In genomic region chr10:94402204-94403033, GRCh38 we compare ENCODE assay signal across 1 cellular context.
A peak's percentile ranks its signal among the peaks of the same experiment; 100 is the strongest.
TF ChIP-seq lines count a peak whose summit lies in the region.

Gene TBC1D12 (plus strand): TSS chr10:94402541. CDS start chr10:94402614, 73 bp downstream.

TF ChIP-seq in K562, 482 proteins besides CTCF, POLR2A, EP300 and RAD21 (continued from another document and continues in another):
- TF ChIP-seq CREB3L1 (IDR thresholded peaks at IDR 0.05; ENCODE audit: borderline replicate concordance, low read depth) (peak; percentile 41; the same call in 1 of the 2 replicates), ZNF583 (CRISPR knock-in tag; IDR thresholded peaks at IDR 0.05) (no peak), ZFX (CRISPR knock-in tag; IDR thresholded peaks at IDR 0.05) (peak; percentile 66), ZNF512 (tag; IDR thresholded peaks at IDR 0.05) (no peak), ZNF408 (CRISPR knock-in tag; IDR thresholded peaks at IDR 0.05; ENCODE audit: low read depth) (no peak), ID3 (CRISPR knock-in tag; IDR thresholded peaks at IDR 0.05) (no peak), ID3 (tag; IDR thresholded peaks at IDR 0.05) (no peak), USF2 (CRISPR knock-in tag; IDR thresholded peaks at IDR 0.05) (peak; percentile 8; the same call in 1 of the 2 replicates), EP400 (IDR thresholded peaks at IDR 0.05) (peak; percentile 44; the same call in 1 of the 2 replicates), MYBL2 (IDR thresholded peaks at IDR 0.05; ENCODE audit: low read depth) (0 out of 2 replicates have a peak, but pooled peaks have one; percentile 29), MYBL2 (CRISPR knock-in tag; IDR thresholded peaks at IDR 0.05; ENCODE audit: borderline replicate concordance) (no peak), GABPB1 (CRISPR knock-in tag; IDR thresholded peaks at IDR 0.05) (peak; percentile 39; the same call in 1 of the 2 replicates), THRA (IDR thresholded peaks at IDR 0.05) (no peak), BCL6 (CRISPR knock-in tag; IDR thresholded peaks at IDR 0.05) (no peak), FOXJ2 (tag; IDR thresholded peaks at IDR 0.05) (no peak), ARNT (IDR thresholded peaks at IDR 0.05) (0 out of 4 replicates have a peak, but pooled peaks of 1 of the 2 experiments have one; percentile 7), MAX (CRISPR knock-in tag; IDR thresholded peaks at IDR 0.05) (peak; percentile 20; the same call in 1 of the 2 replicates), ZNF785 (CRISPR knock-in tag; IDR thresholded peaks at IDR 0.05) (no peak), RBM25 (IDR thresholded peaks at IDR 0.05; ENCODE audit: low read depth, low read length, severe bottlenecking) (peak; percentile 24), VEZF1 (CRISPR knock-in tag; IDR thresholded peaks at IDR 0.05) (peak; percentile 69), EGR1 (conservative IDR thresholded peaks at IDR 0.05) (peak; percentile 54), KDM5B (IDR thresholded peaks at IDR 0.05; ENCODE audit: insufficient replicate concordance, low read depth, low read length) (peak; percentile 23), CHAMP1 (IDR thresholded peaks at IDR 0.05) (peak; percentile 91; the same call in 1 of the 2 replicates), E2F6 (IDR thresholded peaks at IDR 0.05; ENCODE audit: borderline replicate concordance in 1 of 2, extremely low read depth in 1 of 2, insufficient read depth in 1 of 2, insufficient read length in 1 of 2, low read depth in 1 of 2, low read length in 1 of 2, poor library complexity in 1 of 2, severe bottlenecking in 1 of 2) (peak; percentile 33 to 73), SRF (CRISPR knock-in tag; IDR thresholded peaks at IDR 0.05) (peak in 1 of 2 experiments; percentile 41; a peak in 1 of 4 replicates), CCNT2 (IDR thresholded peaks at IDR 0.05; ENCODE audit: borderline replicate concordance, extremely low read depth, insufficient read length, low read depth, low read length) (no peak), HNRNPH1 (optimal IDR thresholded peaks at IDR 0.05; ENCODE audit: low read depth, low read length) (no peak), MGA (IDR thresholded peaks at IDR 0.05) (peak; percentile 74), NR0B1 (IDR thresholded peaks at IDR 0.05; ENCODE audit: partially characterized antibody) (no peak), ZNF551 (CRISPR knock-in tag; IDR thresholded peaks at IDR 0.05) (no peak)
